13 cellular contexts compared by ENCODE assay signal in genomic region chr1:180643693-180644092, GRCh38. TPM values are rescaled to one million over a fixed set of nuclear protein-coding genes. Genes with fewer than 3 reads are reported as not detected.
A peak's percentile ranks its signal among the peaks of the same experiment; 100 is the strongest.
DNase-seq lines count a peak whose midpoint lies in the region; ATAC-seq and TF ChIP-seq lines count a peak whose summit lies in the region.
"Had no signal": no experiment of that assay in that cellular context is flagged by ENCODE, and none has a peak within 500 bp of the region (broad histone marks: within the 10 kb centered on the region; RNA-seq: fewer than 3 reads in every experiment).

No MANE protein-coding gene starts in this region.

- peaks cover 32% of the 10 kb centered on the region for H3K4me1 Mint-ChIP-seq in activated CD4-positive, alpha-beta memory T cell treated with anti-CD3 and anti-CD28 coated beads for 36 hours (ENCODE audit: low read depth)

- no peak for ATAC-seq in HG02973 (IDR thresholded peaks at IDR 0.05; ENCODE audit: unreplicated experiment)
- ATAC-seq: mucosa of descending colon had no signal

- H3K27me3 Mint-ChIP-seq in activated CD4-positive, alpha-beta memory T cell treated with anti-CD3 and anti-CD28 coated beads for 36 hours = no peaks in the 10 kb centered on the region

- peak; percentile 2 for DNase-seq in NCI-H345 (lab: John Stamatoyannopoulos, UW)
- DNase-seq in NCI-H345 treated with DMSO at 0.1 percent for 48 hours (lab: John Stamatoyannopoulos, UW; ENCODE audit: unreplicated experiment) = no peak
- DNase-seq in NCI-H2107 treated with DMSO at 0.1 percent for 48 hours (lab: John Stamatoyannopoulos, UW; ENCODE audit: unreplicated experiment) = peak; percentile 34
- DNase-seq in dermis blood vessel endothelial cell = peak; percentile 21
- peak; percentile 40 for DNase-seq in retinal pigment epithelial cell (ENCODE audit: low read depth)
- DNase-seq in activated CD4-positive, alpha-beta memory T cell treated with anti-CD3 and anti-CD28 coated beads for 36 hours = no peak
- DNase-seq in Karpas-422 = no peak
- DNase-seq: ACHN, SIG-M5, sigmoid colon had no signal

- no peak overlapping the region for H3K27ac ChIP-seq in Karpas-422 (ENCODE audit: low read length)
- H3K27ac ChIP-seq: ascending aorta, sigmoid colon had no signal

- POLR2A ChIA-PET in activated CD4-positive, alpha-beta memory T cell treated with anti-CD3 and anti-CD28 coated beads for 36 hours (lab: Charles Lee) = no interaction called here

- TF ChIP-seq CTCF in retinal pigment epithelial cell (conservative IDR thresholded peaks at IDR 0.05; ENCODE audit: low read depth, low read length) = no peak

- intact Hi-C loops in activated CD4-positive, alpha-beta memory T cell treated with anti-CD3 and anti-CD28 coated beads for 36 hours (cut with micrococcal nuclease) = no loop called here

- H2AFZ ChIP-seq in Karpas-422 (ENCODE audit: low read length) = no peak overlapping the region

- H3K4me1 ChIP-seq in Karpas-422 (ENCODE audit: low read length) = peaks cover 20% of the 10 kb centered on the region

- H3K4me3 ChIP-seq in retinal pigment epithelial cell (ENCODE audit: low read length) (no peak overlapping the region), Karpas-422 (ENCODE audit: low read length) (no peak overlapping the region)
- H3K4me3 ChIP-seq: ascending aorta, mucosa of descending colon, sigmoid colon had no signal

- no peak overlapping the region for H3K9ac ChIP-seq in Karpas-422 (ENCODE audit: low read length)

- H3K9me2 ChIP-seq in Karpas-422 (replicated peaks; ENCODE audit: insufficient read depth, low read length) = no peaks in the 10 kb centered on the region

- no peaks in the 10 kb centered on the region for H3K9me3 Mint-ChIP-seq in activated CD4-positive, alpha-beta memory T cell treated with anti-CD3 and anti-CD28 coated beads for 36 hours

- peaks cover 95% of the 10 kb centered on the region for H3K79me2 ChIP-seq in Karpas-422 (ENCODE audit: low read length)

- H3K27me3 ChIP-seq in Karpas-422 (ENCODE audit: low read length) = no peaks in the 10 kb centered on the region
- H3K27me3 ChIP-seq: ascending aorta, sigmoid colon had no signal

- H3K4me3 Mint-ChIP-seq in activated CD4-positive, alpha-beta memory T cell treated with anti-CD3 and anti-CD28 coated beads for 36 hours = no peak overlapping the region

- no peaks in the 10 kb centered on the region for H3K9me3 ChIP-seq in Karpas-422 (ENCODE audit: low read length)
- H3K9me3 ChIP-seq: ascending aorta, mucosa of descending colon, sigmoid colon had no signal

- no peak overlapping the region for H3K4me2 ChIP-seq in Karpas-422 (ENCODE audit: low read depth, low read length, poor library complexity, severe bottlenecking)

- H3K36me3 Mint-ChIP-seq in activated CD4-positive, alpha-beta memory T cell treated with anti-CD3 and anti-CD28 coated beads for 36 hours = peaks cover 4% of the 10 kb centered on the region

- H3K27ac Mint-ChIP-seq in activated CD4-positive, alpha-beta memory T cell treated with anti-CD3 and anti-CD28 coated beads for 36 hours = no peak overlapping the region

- H3K36me3 ChIP-seq in Karpas-422 (ENCODE audit: insufficient read depth, low read length) = no peaks in the 10 kb centered on the region
- H3K36me3 ChIP-seq: ascending aorta, sigmoid colon had no signal

- CTCF ChIA-PET in activated CD4-positive, alpha-beta memory T cell treated with anti-CD3 and anti-CD28 coated beads for 36 hours (lab: Charles Lee) = no interaction called here

- no peaks in the 10 kb centered on the region for H4K20me1 ChIP-seq in Karpas-422 (ENCODE audit: insufficient read depth, low read depth, low read length)

RNA-seq across cellular contexts. Expression of gene XPR1, which starts 11.9 kb away (rescaled TPM):
- 26.0 and 34.9 TPM in 2 replicates for total RNA-seq in dermis blood vessel endothelial cell
- total RNA-seq in activated CD4-positive, alpha-beta memory T cell treated with anti-CD3 and anti-CD28 coated beads for 36 hours = 10 to 100 TPM; 17.9 to 18.4 TPM
- total RNA-seq in Karpas-422 (2014; rRNA removed; shearing (Covaris generic); ENCODE audit: low replicate concordance) = 18.2 and 38.3 TPM in 2 replicates

Comparison
In these comparisons a context has a peak if more than half of its experiments do, and no peak if none do; other contexts are left out.
1. DNase-seq: peak in NCI-H345 (single experiment), NCI-H2107 treated with DMSO at 0.1 percent for 48 hours (single experiment), dermis blood vessel endothelial cell (single experiment) and retinal pigment epithelial cell (single experiment); none in NCI-H345 treated with DMSO at 0.1 percent for 48 hours (single experiment), activated CD4-positive, alpha-beta memory T cell treated with anti-CD3 and anti-CD28 coated beads for 36 hours (single experiment) and Karpas-422 (single experiment).